ENCODE assay signal across 1 cellular context in genomic region chr10:7832060-7832459, GRCh38.
TF ChIP-seq lines count a peak whose summit lies in the region.

No MANE protein-coding gene starts in this region.

TF ChIP-seq in IMR-90, 13 proteins besides CTCF, POLR2A, EP300 and RAD21 (continued from another document):
- TF ChIP-seq MAZ (IDR thresholded peaks at IDR 0.05; ENCODE audit: borderline replicate concordance, low read depth, low read length): no peak
- TF ChIP-seq BHLHE40 (IDR thresholded peaks at IDR 0.05; ENCODE audit: low read depth, low read length): no peak
- TF ChIP-seq FOS (IDR thresholded peaks at IDR 0.05; ENCODE audit: low read depth, low read length): no peak
